10 cellular contexts compared by ENCODE assay signal in genomic region chr9:22116751-22117150, GRCh38.
"Had no signal": no experiment of that assay in that cellular context is flagged by ENCODE, and none has a peak within 500 bp of the region (broad histone marks: within the 10 kb centered on the region; RNA-seq: fewer than 3 reads in every experiment).

No MANE protein-coding gene starts in this region.

- H3K36me3 ChIP-seq: gastrocnemius medialis, heart right ventricle, left lung, neural progenitor cell, vagina had no signal

- H3K27me3 ChIP-seq: gastrocnemius medialis, heart right ventricle, neural progenitor cell, vagina had no signal

- H3K27ac ChIP-seq: gastrocnemius medialis, heart right ventricle, neural progenitor cell had no signal

- H2AFZ ChIP-seq: neural progenitor cell had no signal

- H3K4me1 ChIP-seq: gastrocnemius medialis had no signal

- ATAC-seq: heart right ventricle had no signal

- DNase-seq: activated CD4-positive, alpha-beta T cell treated with anti-CD3 and anti-CD28 coated beads, Interleukin-2, amount 50 U/mL, for 4 hours; activated CD4-positive, CD25-positive, alpha-beta regulatory T cell treated with anti-CD3 and anti-CD28 coated beads, Interleukin-2, amount 50 U/mL, for 72 hours; activated effector memory CD4-positive, alpha-beta T cell treated with Interleukin-2 at 50 U/mL for 16 hours; activated T-cell treated with anti-CD3 and anti-CD28 coated beads, Interleukin-2, amount 50 U/mL, for 24 hours; gastrocnemius medialis; heart right ventricle had no signal

- H3K4me2 ChIP-seq: neural progenitor cell had no signal

- H3K4me3 ChIP-seq: gastrocnemius medialis, heart right ventricle, left lung, neural progenitor cell, skin epidermis, vagina had no signal

- H3K9me3 ChIP-seq: gastrocnemius medialis, left lung, vagina had no signal

- H3K9ac ChIP-seq: neural progenitor cell had no signal
